Comparison of ENCODE assay signal across 17 cellular contexts in the genomic region with DNA sequence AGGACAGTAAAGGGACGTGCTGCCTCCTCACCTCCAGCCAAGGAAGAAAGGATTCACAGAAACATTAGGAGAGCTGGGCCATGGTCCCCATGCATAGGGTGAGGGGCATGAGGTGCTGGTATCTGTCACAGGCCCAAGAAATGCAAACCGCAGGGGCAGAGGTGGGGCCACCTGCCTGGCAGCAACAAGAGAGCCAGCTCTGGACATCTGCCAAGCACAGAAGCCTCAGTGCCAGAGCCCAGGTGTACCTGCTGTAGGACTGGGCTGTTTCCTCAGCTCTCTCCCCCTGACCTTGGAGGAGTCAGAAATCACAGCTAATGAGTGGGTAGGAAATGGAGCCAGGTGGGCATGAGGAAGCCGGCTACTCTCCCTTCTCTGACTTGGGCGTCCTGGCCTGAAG. TPM values are rescaled to one million over a fixed set of nuclear protein-coding genes. Genes with fewer than 3 reads are reported as not detected.
A peak's percentile ranks its signal among the peaks of the same experiment; 100 is the strongest.
DNase-seq lines count a peak whose midpoint lies in the region; ATAC-seq lines count a peak whose summit lies in the region.
"Had no signal": no experiment of that assay in that cellular context is flagged by ENCODE, and none has a peak within 500 bp of the region (broad histone marks: within the 10 kb centered on the region; RNA-seq: fewer than 3 reads in every experiment).

No MANE protein-coding gene starts in this region.

- no peak overlapping the region for H3K27ac Mint-ChIP-seq in CD4-positive, alpha-beta memory T cell
- no peak overlapping the region for H3K27ac Mint-ChIP-seq in naive thymus-derived CD4-positive, alpha-beta T cell
- H3K27ac Mint-ChIP-seq: activated naive CD8-positive, alpha-beta T cell; HFFc6 had no signal

- H2BK15ac ChIP-seq in neuronal stem cell (ENCODE audit: low read length): peak overlapping the region; percentile 28

- in situ Hi-C loops in G401 (cut with HindIII; ENCODE audit: low sequenced_read_pairs): no loop called here

- no peak overlapping the region for H3K14ac ChIP-seq in neuronal stem cell (ENCODE audit: low read length)

- no peaks in the 10 kb centered on the region for H3K36me3 ChIP-seq in neuronal stem cell (replicated peaks in 1 of 2; ENCODE audit: control insufficient read depth in 2 of 2, insufficient read depth in 2 of 2, low read length in 2 of 2)
- H3K36me3 ChIP-seq in CD4-positive, alpha-beta memory T cell (ENCODE audit: insufficient read depth, low read length): no peaks in the 10 kb centered on the region
- no peaks in the 10 kb centered on the region for H3K36me3 ChIP-seq in naive thymus-derived CD4-positive, alpha-beta T cell (ENCODE audit: control insufficient read depth in 2 of 3, insufficient read depth in 3 of 3, low read length in 3 of 3)

- DNase-seq in G401 (ENCODE audit: low spot score): peak; percentile 67
- DNase-seq in NCI-H2107 (lab: John Stamatoyannopoulos, UW): peak; percentile 74
- DNase-seq in SK-N-DZ (ENCODE audit: low spot score): peak; percentile 6
- DNase-seq in neuronal stem cell (ENCODE audit: low spot score): no peak
- DNase-seq in activated effector memory CD4-positive, alpha-beta T cell treated with anti-CD3 and anti-CD28 coated beads, Interleukin-2, amount 50 U/mL, for 16 hours: no peak
- DNase-seq in CD4-positive, alpha-beta memory T cell: no peak
- DNase-seq in naive thymus-derived CD4-positive, alpha-beta T cell: no peak
- DNase-seq: cerebellar nuclear complex; HFFc6; IMR-90; NCI-H524 treated with DMSO at 0.1 percent for 48 hours; posterior cingulate gyrus; stimulated activated naive B cell treated with anti-CD40 and anti-IgM and Interleukin-4, amounts not matched to agents 10 μg/mL and 1 μg/mL and 100 μg/mL, for 72 hours had no signal

- H3K4me1 ChIP-seq in neuronal stem cell (ENCODE audit: control insufficient read depth in 2 of 2, insufficient read depth in 1 of 2, low read depth in 1 of 2, low read length in 2 of 2): peaks cover 9 to 18% of the 10 kb centered on the region in 2 donors
- no peaks in the 10 kb centered on the region for H3K4me1 ChIP-seq in CD4-positive, alpha-beta memory T cell (ENCODE audit: insufficient read depth, low read length)
- no peaks in the 10 kb centered on the region for H3K4me1 ChIP-seq in naive thymus-derived CD4-positive, alpha-beta T cell (ENCODE audit: control insufficient read depth in 2 of 2, insufficient read depth in 2 of 2, low read length in 2 of 2)

- no peak overlapping the region for H3K4me2 ChIP-seq in neuronal stem cell (ENCODE audit: insufficient read depth, low read length, poor library complexity, severe bottlenecking)

- no peak overlapping the region for H3K18ac ChIP-seq in neuronal stem cell (ENCODE audit: low read length)

- no peaks in the 10 kb centered on the region for H3K4me1 Mint-ChIP-seq in CD4-positive, alpha-beta memory T cell
- H3K4me1 Mint-ChIP-seq in naive thymus-derived CD4-positive, alpha-beta T cell: peaks cover 0 to 3% (median 0%) of the 10 kb centered on the region in 7 donors

- peak overlapping the region; percentile 68 for H3K9ac ChIP-seq in neuronal stem cell (ENCODE audit: low read depth, low read length, poor library complexity)

- intact Hi-C loops in CD4-positive, alpha-beta memory T cell (cut with micrococcal nuclease): no loop called here
- intact Hi-C loops in naive thymus-derived CD4-positive, alpha-beta T cell (cut with micrococcal nuclease): no loop called here

- H3K27me3 Mint-ChIP-seq in CD4-positive, alpha-beta memory T cell: peaks cover 13 to 14% of the 10 kb centered on the region in 2 donors
- H3K27me3 Mint-ChIP-seq in naive thymus-derived CD4-positive, alpha-beta T cell: peaks cover 12 to 18% (median 17%) of the 10 kb centered on the region in 5 donors

- ATAC-seq in HG03460 (IDR thresholded peaks at IDR 0.05; ENCODE audit: unreplicated experiment): no peak
- no peak for ATAC-seq in naive thymus-derived CD4-positive, alpha-beta T cell
- ATAC-seq: stimulated activated naive B cell treated with anti-CD40 and anti-IgM and Interleukin-4, amounts not matched to agents 10 μg/mL and 1 μg/mL and 100 μg/mL, for 72 hours had no signal

- no peaks in the 10 kb centered on the region for H3K36me3 Mint-ChIP-seq in CD4-positive, alpha-beta memory T cell
- peaks cover 0 to 4% (median 0%) of the 10 kb centered on the region in 5 donors for H3K36me3 Mint-ChIP-seq in naive thymus-derived CD4-positive, alpha-beta T cell
- H3K36me3 Mint-ChIP-seq: activated naive CD8-positive, alpha-beta T cell; stimulated activated naive B cell treated with anti-CD40 and anti-IgM and Interleukin-4, amounts not matched to agents 10 μg/mL and 1 μg/mL and 100 μg/mL, for 72 hours had no signal

- H3K79me1 ChIP-seq in neuronal stem cell (ENCODE audit: low read depth, low read length): no peaks in the 10 kb centered on the region

- no peak overlapping the region for H3K4me3 Mint-ChIP-seq in CD4-positive, alpha-beta memory T cell
- no peak overlapping the region for H3K4me3 Mint-ChIP-seq in naive thymus-derived CD4-positive, alpha-beta T cell
- H3K4me3 Mint-ChIP-seq: activated naive CD8-positive, alpha-beta T cell; HFFc6; stimulated activated naive B cell treated with anti-CD40 and anti-IgM and Interleukin-4, amounts not matched to agents 10 μg/mL and 1 μg/mL and 100 μg/mL, for 72 hours had no signal

- no peak overlapping the region for H2BK12ac ChIP-seq in neuronal stem cell (ENCODE audit: low read length)

- H3K4ac ChIP-seq in neuronal stem cell (ENCODE audit: low read length): no peak overlapping the region

- no peaks in the 10 kb centered on the region for H3K27me3 ChIP-seq in neuronal stem cell (ENCODE audit: control insufficient read depth in 3 of 3, insufficient read depth in 3 of 3, low read depth in 1 of 3, low read length in 3 of 3)
- no peaks in the 10 kb centered on the region for H3K27me3 ChIP-seq in CD4-positive, alpha-beta memory T cell (ENCODE audit: insufficient read depth, low read length)
- H3K27me3 ChIP-seq in naive thymus-derived CD4-positive, alpha-beta T cell (ENCODE audit: control insufficient read depth in 2 of 2, insufficient read depth in 2 of 2, low read length in 2 of 2): no peaks in the 10 kb centered on the region
- H3K27me3 ChIP-seq: esophagus muscularis mucosa had no signal

- CTCF ChIA-PET in CD4-positive, alpha-beta memory T cell (lab: Charles Lee; ENCODE audit: partially characterized antibody): interaction anchor here (2.2 kb wide), 1 partner anchor 34 kb away, joined by 7 read pairs; no protein-coding TSS in a partner anchor
- CTCF ChIA-PET in naive thymus-derived CD4-positive, alpha-beta T cell (lab: Charles Lee): no interaction called here

- no peak overlapping the region for H3K4me3 ChIP-seq in neuronal stem cell (ENCODE audit: low read length in 2 of 2)
- H3K4me3 ChIP-seq in CD4-positive, alpha-beta memory T cell (ENCODE audit: low read length in 2 of 2): no peak overlapping the region
- no peak overlapping the region for H3K4me3 ChIP-seq in naive thymus-derived CD4-positive, alpha-beta T cell (ENCODE audit: low read length)
- H3K4me3 ChIP-seq: esophagus muscularis mucosa, SK-N-MC had no signal

- peak overlapping the region; percentile 6 for H2BK120ac ChIP-seq in neuronal stem cell (ENCODE audit: low read depth, low read length)

- peaks cover 0 to 2% (median 0%) of the 10 kb centered on the region in 8 donors for H3K9me3 Mint-ChIP-seq in CD4-positive, alpha-beta memory T cell
- H3K9me3 Mint-ChIP-seq in naive thymus-derived CD4-positive, alpha-beta T cell: peaks cover 0 to 1% (median 0%) of the 10 kb centered on the region in 11 donors
- H3K9me3 Mint-ChIP-seq: stimulated activated naive B cell treated with anti-CD40 and anti-IgM and Interleukin-4, amounts not matched to agents 10 μg/mL and 1 μg/mL and 100 μg/mL, for 72 hours had no signal

- POLR2A ChIA-PET in CD4-positive, alpha-beta memory T cell (lab: Charles Lee; ENCODE audit: partially characterized antibody): no interaction called here
- POLR2A ChIA-PET in naive thymus-derived CD4-positive, alpha-beta T cell (lab: Charles Lee): no interaction called here

- H4K8ac ChIP-seq in neuronal stem cell (ENCODE audit: low read depth, low read length): no peak overlapping the region

- H3K27ac ChIP-seq in neuronal stem cell (replicated peaks; ENCODE audit: low read length): no peak overlapping the region
- no peak overlapping the region for H3K27ac ChIP-seq in CD4-positive, alpha-beta memory T cell (ENCODE audit: low read depth, low read length)
- H3K27ac ChIP-seq in naive thymus-derived CD4-positive, alpha-beta T cell (ENCODE audit: low read depth, low read length): no peak overlapping the region
- H3K27ac ChIP-seq: esophagus muscularis mucosa, SK-N-MC had no signal

- no peak overlapping the region for H2AK5ac ChIP-seq in neuronal stem cell (ENCODE audit: low read depth, low read length)

- no peak overlapping the region for H2BK5ac ChIP-seq in neuronal stem cell (ENCODE audit: low read length)

- WGBS in neuronal stem cell (ENCODE audit: extremely low coverage in 2 of 2, insufficient read length in 2 of 2, insufficient replicate concordance in 1 of 2), 2 donors: no CpG with 5 or more reads among the region's 4 CpGs

- no peaks in the 10 kb centered on the region for H3K9me3 ChIP-seq in neuronal stem cell (replicated peaks in 1 of 2; ENCODE audit: control insufficient read depth in 2 of 2, insufficient read depth in 1 of 2, low read depth in 1 of 2, low read length in 2 of 2)
- no peaks in the 10 kb centered on the region for H3K9me3 ChIP-seq in CD4-positive, alpha-beta memory T cell (ENCODE audit: control insufficient read depth in 1 of 2, low read length in 2 of 2)
- no peaks in the 10 kb centered on the region for H3K9me3 ChIP-seq in naive thymus-derived CD4-positive, alpha-beta T cell (ENCODE audit: control insufficient read depth in 2 of 3, low read length in 3 of 3)
- H3K9me3 ChIP-seq: esophagus muscularis mucosa had no signal

- no peak overlapping the region for H3K23ac ChIP-seq in neuronal stem cell (ENCODE audit: low read depth, low read length, poor library complexity)

- H4K91ac ChIP-seq in neuronal stem cell (ENCODE audit: low read depth, low read length, poor library complexity): no peak overlapping the region

- H2AFZ ChIP-seq in neuronal stem cell (ENCODE audit: low read length): no peak overlapping the region

RNA-seq across cellular contexts. Expression of gene SLC2A12, which starts 45.3 kb away (rescaled TPM):
- 0.07 TPM in 1 of 2 replicates, not detected in the other for total RNA-seq in G401 (2014; rRNA removed; shearing (Covaris generic))
- polyA plus RNA-seq in SK-N-DZ (2014; cell fraction: cytosol; rRNA removed): 1.5 and 2.0 TPM in 2 replicates
- polyA plus RNA-seq in SK-N-DZ (2014; cell fraction: nucleus; rRNA removed): 0.86 and 1.0 TPM in 2 replicates
- 18.1 TPM for polyA plus RNA-seq in neuronal stem cell (2013, experiment 1 of 2)
- polyA plus RNA-seq in neuronal stem cell (2013, experiment 2 of 2): 19.1 TPM
- total RNA-seq in CD4-positive, alpha-beta memory T cell: not detected
- not detected for polyA plus RNA-seq in CD4-positive, alpha-beta memory T cell
- total RNA-seq in naive thymus-derived CD4-positive, alpha-beta T cell: under 1 TPM in 2 of 5 experiments, not detected in 3; 0.07 to 0.11 TPM
- polyA plus RNA-seq in naive thymus-derived CD4-positive, alpha-beta T cell: under 1 TPM in 1 of 2 donors, not detected in 1; 0.09 TPM

RNA-seq across cellular contexts. Expression of gene TBPL1, which starts 54.1 kb away (rescaled TPM):
- total RNA-seq in G401 (2014; rRNA removed; shearing (Covaris generic)): 21.0 and 22.2 TPM in 2 replicates
- 71.3 and 77.6 TPM in 2 replicates for polyA plus RNA-seq in SK-N-DZ (2014; cell fraction: cytosol; rRNA removed)
- polyA plus RNA-seq in SK-N-DZ (2014; cell fraction: nucleus; rRNA removed): 47.0 and 58.7 TPM in 2 replicates
- 99.0 TPM for polyA plus RNA-seq in neuronal stem cell (2013, experiment 1 of 2)
- 103 TPM for polyA plus RNA-seq in neuronal stem cell (2013, experiment 2 of 2)
- total RNA-seq in CD4-positive, alpha-beta memory T cell: 10 to 100 TPM; 34.8 to 39.2 TPM
- 10 to 100 TPM; 55.1 to 77.2 TPM for polyA plus RNA-seq in CD4-positive, alpha-beta memory T cell
- 10 to 100 TPM; 21.0 to 34.7 (median 25.4) TPM for total RNA-seq in naive thymus-derived CD4-positive, alpha-beta T cell
- 10 to 100 TPM; 48.5 to 51.2 TPM for polyA plus RNA-seq in naive thymus-derived CD4-positive, alpha-beta T cell

Comparison
In these comparisons a context has a peak if more than half of its experiments do, and no peak if none do; other contexts are left out.
1. DNase-seq: peak in G401 (single experiment), NCI-H2107 (single experiment) and SK-N-DZ (single experiment); none in neuronal stem cell (single experiment), activated effector memory CD4-positive, alpha-beta T cell treated with anti-CD3 and anti-CD28 coated beads, Interleukin-2, amount 50 U/mL, for 16 hours (single experiment), CD4-positive, alpha-beta memory T cell (0 of 5) and naive thymus-derived CD4-positive, alpha-beta T cell (0 of 9).